31 cellular contexts compared by ENCODE assay signal in the genomic region with DNA sequence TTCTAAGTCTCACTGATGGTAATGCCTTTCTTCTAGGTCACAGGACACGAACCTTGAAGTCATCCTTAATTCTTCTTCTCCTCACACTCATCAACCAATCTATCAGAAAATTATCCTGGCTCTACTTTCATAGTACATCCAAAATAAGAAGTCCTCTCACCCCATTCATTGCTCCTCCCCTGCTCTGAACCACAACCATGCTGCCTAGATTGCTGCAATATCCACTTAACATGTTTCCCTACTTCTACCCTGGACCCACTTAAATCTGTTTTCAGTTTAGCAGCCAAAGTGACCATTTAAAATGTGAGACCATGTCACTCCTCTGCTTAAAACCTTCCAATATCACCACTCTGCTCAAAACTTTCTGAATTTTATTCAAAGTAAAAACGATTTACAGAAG.
DNase-seq lines count a peak whose midpoint lies in the region; ATAC-seq and TF ChIP-seq lines count a peak whose summit lies in the region.
"Had no signal": no experiment of that assay in that cellular context is flagged by ENCODE, and none has a peak within 500 bp of the region (broad histone marks: within the 10 kb centered on the region; RNA-seq: fewer than 3 reads in every experiment).

No MANE protein-coding gene starts in this region.

- H3K27ac ChIP-seq in left lung = no peak overlapping the region
- H3K27ac ChIP-seq in lower lobe of right lung = no peak overlapping the region
- H3K27ac ChIP-seq in upper lobe of right lung = no peak overlapping the region
- H3K27ac ChIP-seq: 22Rv1; A549; BLaER1; BLaER1 treated with 17β-estradiol and CSF1 and Interleukin-3, amounts not matched to agents 10 nM and 100 nM; C4-2B had no signal

- H3K4me1 ChIP-seq in left lung (no peaks in the 10 kb centered on the region), lower lobe of right lung (no peaks in the 10 kb centered on the region), upper lobe of right lung (no peaks in the 10 kb centered on the region)
- H3K4me1 ChIP-seq: A549; BLaER1; BLaER1 treated with 17β-estradiol and CSF1 and Interleukin-3, amounts not matched to agents 10 nM and 100 nM; Caco-2 had no signal

- peaks cover 6 to 11% of the 10 kb centered on the region in 2 donors for H3K9me3 Mint-ChIP-seq in effector memory CD8-positive, alpha-beta T cell

- H3K9me3 ChIP-seq in left lung = peaks cover 0 to 8% of the 10 kb centered on the region in 2 donors
- H3K9me3 ChIP-seq in lower lobe of right lung = peaks cover 4% of the 10 kb centered on the region
- H3K9me3 ChIP-seq in upper lobe of right lung = no peaks in the 10 kb centered on the region

- peak; percentile 89 for ATAC-seq in left lung
- peak; percentile 45 to 70 for ATAC-seq in lower lobe of right lung
- peak; percentile 70 for ATAC-seq in upper lobe of right lung
- no peak for ATAC-seq in effector memory CD8-positive, alpha-beta T cell (replicated peaks)
- ATAC-seq: A549; CD8-positive, alpha-beta T cell had no signal

- H3K27me3 ChIP-seq in left lung (no peaks in the 10 kb centered on the region), lower lobe of right lung (ENCODE audit: low read depth) (no peaks in the 10 kb centered on the region), upper lobe of right lung (no peaks in the 10 kb centered on the region)
- H3K27me3 ChIP-seq: BE2C; BLaER1; BLaER1 treated with 17β-estradiol and CSF1 and Interleukin-3, amounts not matched to agents 10 nM and 100 nM had no signal

- H3K36me3 ChIP-seq in left lung = no peaks in the 10 kb centered on the region
- H3K36me3 ChIP-seq in lower lobe of right lung = no peaks in the 10 kb centered on the region
- no peaks in the 10 kb centered on the region for H3K36me3 ChIP-seq in upper lobe of right lung
- H3K36me3 ChIP-seq: BE2C; BLaER1; BLaER1 treated with 17β-estradiol and CSF1 and Interleukin-3, amounts not matched to agents 10 nM and 100 nM had no signal

- no peak overlapping the region for H3K4me3 Mint-ChIP-seq in effector memory CD8-positive, alpha-beta T cell
- H3K4me3 Mint-ChIP-seq: B cell; CD14-positive monocyte; CD4-positive, alpha-beta memory T cell; CD4-positive, alpha-beta T cell; CD4-positive, CD25-positive, alpha-beta regulatory T cell; CD8-positive, alpha-beta memory T cell; CD8-positive, alpha-beta T cell had no signal

- TF ChIP-seq CTCF in left lung (IDR thresholded peaks at IDR 0.05) = no peak
- no peak for TF ChIP-seq CTCF in lower lobe of right lung (IDR thresholded peaks at IDR 0.05)
- TF ChIP-seq CTCF in upper lobe of right lung (IDR thresholded peaks at IDR 0.05) = no peak

- H3K27me3 Mint-ChIP-seq in effector memory CD8-positive, alpha-beta T cell = no peaks in the 10 kb centered on the region
- H3K27me3 Mint-ChIP-seq: B cell; CD4-positive, alpha-beta memory T cell; CD4-positive, alpha-beta T cell; CD4-positive, CD25-positive, alpha-beta regulatory T cell; CD8-positive, alpha-beta memory T cell had no signal

- H3K4me3 ChIP-seq in left lung (no peak overlapping the region), lower lobe of right lung (no peak overlapping the region), upper lobe of right lung (no peak overlapping the region)
- H3K4me3 ChIP-seq: A549; BLaER1; BLaER1 treated with 17β-estradiol and CSF1 and Interleukin-3, amounts not matched to agents 10 nM and 100 nM had no signal

- no peak overlapping the region for H3K27ac Mint-ChIP-seq in effector memory CD8-positive, alpha-beta T cell
- H3K27ac Mint-ChIP-seq: B cell; CD14-positive monocyte; CD4-positive, alpha-beta memory T cell; CD4-positive, alpha-beta T cell; CD4-positive, CD25-positive, alpha-beta regulatory T cell; CD8-positive, alpha-beta memory T cell; CD8-positive, alpha-beta T cell had no signal

- no peaks in the 10 kb centered on the region for H3K36me3 Mint-ChIP-seq in effector memory CD8-positive, alpha-beta T cell (ENCODE audit: insufficient read depth)
- H3K36me3 Mint-ChIP-seq: CD14-positive monocyte; CD4-positive, CD25-positive, alpha-beta regulatory T cell; CD8-positive, alpha-beta memory T cell; CD8-positive, alpha-beta T cell had no signal

- no peaks in the 10 kb centered on the region for H3K4me1 Mint-ChIP-seq in effector memory CD8-positive, alpha-beta T cell (ENCODE audit: low read depth in 2 of 2)
- H3K4me1 Mint-ChIP-seq: B cell; CD14-positive monocyte; CD4-positive, alpha-beta memory T cell; CD4-positive, CD25-positive, alpha-beta regulatory T cell; CD8-positive, alpha-beta memory T cell had no signal

- DNase-seq in left lung (no peak), lower lobe of right lung (no peak), upper lobe of right lung (no peak), 8988T (no peak), DMS79 (lab: John Stamatoyannopoulos, UW) (no peak)
- no peak for DNase-seq in effector memory CD8-positive, alpha-beta T cell
- DNase-seq: ACHN; AML-193; BE2C; C1 segment of cervical spinal cord; Caco-2; Calu3; CD4-positive, alpha-beta memory T cell; CD4-positive, alpha-beta T cell; CD4-positive, CD25-positive, alpha-beta regulatory T cell; CD8-positive, alpha-beta memory T cell; CD8-positive, alpha-beta T cell; COR-L47; DMS 273 treated with DMSO at 0.1 percent for 48 hours; DMS153; DMS53; DMS79 treated with DMSO at 0.1 percent for 48 hours; DND-41; EL had no signal

- intact Hi-C loops in left lung (cut with DNase I) = no loop called here
- intact Hi-C loops in lower lobe of right lung (cut with DNase I) = no loop called here
- intact Hi-C loops in upper lobe of right lung (cut with DNase I) = no loop called here
